Comparison of ENCODE assay signal across 1 cellular context in genomic region chr9:125845271-125845808, GRCh38.
TF ChIP-seq lines count a peak whose summit lies in the region.

No MANE protein-coding gene starts in this region.

TF ChIP-seq in SK-N-SH treated with all-trans-retinoic acid at 6 μM for 48 hours, 23 proteins besides CTCF, POLR2A, EP300 and RAD21 (continued from another document):
- no peak for TF ChIP-seq TSHZ2 (CRISPR knock-in tag; IDR thresholded peaks at IDR 0.05)
